ENCODE assay signal across 1 cellular context in the genomic region with DNA sequence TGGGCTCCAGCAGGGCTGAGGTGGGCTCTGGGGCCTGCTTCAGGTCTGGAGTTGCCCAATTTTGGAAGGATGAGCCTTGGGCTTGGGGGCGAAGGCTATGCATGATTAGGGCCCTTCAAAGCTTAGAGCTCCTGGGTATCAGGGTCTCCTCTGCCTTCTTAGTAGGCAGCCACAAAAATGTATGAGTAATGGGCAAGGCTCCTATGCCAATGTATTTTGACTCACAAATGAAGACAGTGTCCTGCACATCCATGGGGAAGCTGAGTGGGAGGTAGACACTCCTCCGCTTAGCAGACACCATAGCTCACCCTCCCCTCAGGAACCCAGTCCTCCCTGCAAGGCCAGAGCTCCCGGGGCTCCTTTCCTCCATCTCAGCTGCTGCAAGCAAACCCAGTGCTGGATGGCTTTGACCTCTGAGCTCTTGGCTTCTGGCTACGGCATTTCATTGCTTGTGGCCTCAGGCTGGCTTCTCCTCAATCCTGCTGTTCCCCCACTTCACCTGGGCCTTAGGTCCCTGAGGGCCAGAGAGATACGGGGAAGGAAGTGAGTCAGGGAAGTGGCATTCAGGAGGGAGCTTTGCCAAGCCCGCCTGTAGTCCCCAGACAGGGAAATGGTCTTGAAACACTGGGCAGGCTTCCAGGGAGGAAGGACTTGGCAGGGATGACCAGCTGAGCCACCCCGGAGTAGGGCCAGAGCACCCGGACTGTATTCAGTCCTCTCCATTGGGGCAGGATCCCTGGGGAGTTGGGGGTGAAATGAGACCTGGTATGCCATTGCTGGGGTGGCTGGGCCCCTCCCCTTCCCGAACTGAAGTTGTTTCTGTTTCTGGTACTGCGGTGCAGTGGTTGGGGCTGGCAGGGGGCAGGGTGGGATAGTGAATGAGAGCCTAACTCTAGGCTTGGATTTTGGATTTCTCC.
TF ChIP-seq lines count a peak whose summit lies in the region.

No MANE protein-coding gene starts in this region.

TF ChIP-seq in HepG2, 621 proteins besides CTCF, POLR2A, EP300 and RAD21 (continued from another document and continues in another):
- TF ChIP-seq, protein P1, sequence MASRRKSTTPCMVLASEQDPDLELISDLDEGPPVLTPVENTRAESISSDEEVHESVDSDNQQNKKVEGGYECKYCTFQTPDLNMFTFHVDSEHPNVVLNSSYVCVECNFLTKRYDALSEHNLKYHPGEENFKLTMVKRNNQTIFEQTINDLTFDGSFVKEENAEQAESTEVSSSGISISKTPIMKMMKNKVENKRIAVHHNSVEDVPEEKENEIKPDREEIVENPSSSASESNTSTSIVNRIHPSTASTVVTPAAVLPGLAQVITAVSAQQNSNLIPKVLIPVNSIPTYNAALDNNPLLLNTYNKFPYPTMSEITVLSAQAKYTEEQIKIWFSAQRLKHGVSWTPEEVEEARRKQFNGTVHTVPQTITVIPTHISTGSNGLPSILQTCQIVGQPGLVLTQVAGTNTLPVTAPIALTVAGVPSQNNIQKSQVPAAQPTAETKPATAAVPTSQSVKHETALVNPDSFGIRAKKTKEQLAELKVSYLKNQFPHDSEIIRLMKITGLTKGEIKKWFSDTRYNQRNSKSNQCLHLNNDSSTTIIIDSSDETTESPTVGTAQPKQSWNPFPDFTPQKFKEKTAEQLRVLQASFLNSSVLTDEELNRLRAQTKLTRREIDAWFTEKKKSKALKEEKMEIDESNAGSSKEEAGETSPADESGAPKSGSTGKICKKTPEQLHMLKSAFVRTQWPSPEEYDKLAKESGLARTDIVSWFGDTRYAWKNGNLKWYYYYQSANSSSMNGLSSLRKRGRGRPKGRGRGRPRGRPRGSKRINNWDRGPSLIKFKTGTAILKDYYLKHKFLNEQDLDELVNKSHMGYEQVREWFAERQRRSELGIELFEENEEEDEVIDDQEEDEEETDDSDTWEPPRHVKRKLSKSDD (CRISPR knock-in tag; IDR thresholded peaks at IDR 0.05; ENCODE audit: low read depth), result no peak
- TF ChIP-seq, protein P2, sequence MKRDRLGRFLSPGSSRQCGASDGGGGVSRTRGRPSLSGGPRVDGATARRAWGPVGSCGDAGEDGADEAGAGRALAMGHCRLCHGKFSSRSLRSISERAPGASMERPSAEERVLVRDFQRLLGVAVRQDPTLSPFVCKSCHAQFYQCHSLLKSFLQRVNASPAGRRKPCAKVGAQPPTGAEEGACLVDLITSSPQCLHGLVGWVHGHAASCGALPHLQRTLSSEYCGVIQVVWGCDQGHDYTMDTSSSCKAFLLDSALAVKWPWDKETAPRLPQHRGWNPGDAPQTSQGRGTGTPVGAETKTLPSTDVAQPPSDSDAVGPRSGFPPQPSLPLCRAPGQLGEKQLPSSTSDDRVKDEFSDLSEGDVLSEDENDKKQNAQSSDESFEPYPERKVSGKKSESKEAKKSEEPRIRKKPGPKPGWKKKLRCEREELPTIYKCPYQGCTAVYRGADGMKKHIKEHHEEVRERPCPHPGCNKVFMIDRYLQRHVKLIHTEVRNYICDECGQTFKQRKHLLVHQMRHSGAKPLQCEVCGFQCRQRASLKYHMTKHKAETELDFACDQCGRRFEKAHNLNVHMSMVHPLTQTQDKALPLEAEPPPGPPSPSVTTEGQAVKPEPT (CRISPR knock-in tag; IDR thresholded peaks at IDR 0.05; ENCODE audit: low read depth), result 0 out of 2 replicates have a peak, but pooled peaks have one; percentile 43
- TF ChIP-seq MIER2 (CRISPR knock-in tag; IDR thresholded peaks at IDR 0.05), result 0 out of 2 replicates have a peak, but pooled peaks have one; percentile 41
- TF ChIP-seq ZMYM2 (CRISPR knock-in tag; IDR thresholded peaks at IDR 0.05), result peak; percentile 59; the same call in 1 of the 2 replicates
- 0 out of 2 replicates have a peak, but pooled peaks have one; percentile 43 for TF ChIP-seq GATAD1 (CRISPR knock-in tag; IDR thresholded peaks at IDR 0.05)
- peak; percentile 55; the same call in 1 of the 2 replicates for TF ChIP-seq ZNF788 (CRISPR knock-in tag; IDR thresholded peaks at IDR 0.05; ENCODE audit: borderline replicate concordance)
- peak in 1 of 2 experiments; percentile 12; a peak in 1 of 4 replicates for TF ChIP-seq NR2F1 (CRISPR knock-in tag; IDR thresholded peaks at IDR 0.05)
- TF ChIP-seq, protein P3, sequence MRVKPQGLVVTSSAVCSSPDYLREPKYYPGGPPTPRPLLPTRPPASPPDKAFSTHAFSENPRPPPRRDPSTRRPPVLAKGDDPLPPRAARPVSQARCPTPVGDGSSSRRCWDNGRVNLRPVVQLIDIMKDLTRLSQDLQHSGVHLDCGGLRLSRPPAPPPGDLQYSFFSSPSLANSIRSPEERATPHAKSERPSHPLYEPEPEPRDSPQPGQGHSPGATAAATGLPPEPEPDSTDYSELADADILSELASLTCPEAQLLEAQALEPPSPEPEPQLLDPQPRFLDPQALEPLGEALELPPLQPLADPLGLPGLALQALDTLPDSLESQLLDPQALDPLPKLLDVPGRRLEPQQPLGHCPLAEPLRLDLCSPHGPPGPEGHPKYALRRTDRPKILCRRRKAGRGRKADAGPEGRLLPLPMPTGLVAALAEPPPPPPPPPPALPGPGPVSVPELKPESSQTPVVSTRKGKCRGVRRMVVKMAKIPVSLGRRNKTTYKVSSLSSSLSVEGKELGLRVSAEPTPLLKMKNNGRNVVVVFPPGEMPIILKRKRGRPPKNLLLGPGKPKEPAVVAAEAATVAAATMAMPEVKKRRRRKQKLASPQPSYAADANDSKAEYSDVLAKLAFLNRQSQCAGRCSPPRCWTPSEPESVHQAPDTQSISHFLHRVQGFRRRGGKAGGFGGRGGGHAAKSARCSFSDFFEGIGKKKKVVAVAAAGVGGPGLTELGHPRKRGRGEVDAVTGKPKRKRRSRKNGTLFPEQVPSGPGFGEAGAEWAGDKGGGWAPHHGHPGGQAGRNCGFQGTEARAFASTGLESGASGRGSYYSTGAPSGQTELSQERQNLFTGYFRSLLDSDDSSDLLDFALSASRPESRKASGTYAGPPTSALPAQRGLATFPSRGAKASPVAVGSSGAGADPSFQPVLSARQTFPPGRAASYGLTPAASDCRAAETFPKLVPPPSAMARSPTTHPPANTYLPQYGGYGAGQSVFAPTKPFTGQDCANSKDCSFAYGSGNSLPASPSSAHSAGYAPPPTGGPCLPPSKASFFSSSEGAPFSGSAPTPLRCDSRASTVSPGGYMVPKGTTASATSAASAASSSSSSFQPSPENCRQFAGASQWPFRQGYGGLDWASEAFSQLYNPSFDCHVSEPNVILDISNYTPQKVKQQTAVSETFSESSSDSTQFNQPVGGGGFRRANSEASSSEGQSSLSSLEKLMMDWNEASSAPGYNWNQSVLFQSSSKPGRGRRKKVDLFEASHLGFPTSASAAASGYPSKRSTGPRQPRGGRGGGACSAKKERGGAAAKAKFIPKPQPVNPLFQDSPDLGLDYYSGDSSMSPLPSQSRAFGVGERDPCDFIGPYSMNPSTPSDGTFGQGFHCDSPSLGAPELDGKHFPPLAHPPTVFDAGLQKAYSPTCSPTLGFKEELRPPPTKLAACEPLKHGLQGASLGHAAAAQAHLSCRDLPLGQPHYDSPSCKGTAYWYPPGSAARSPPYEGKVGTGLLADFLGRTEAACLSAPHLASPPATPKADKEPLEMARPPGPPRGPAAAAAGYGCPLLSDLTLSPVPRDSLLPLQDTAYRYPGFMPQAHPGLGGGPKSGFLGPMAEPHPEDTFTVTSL (CRISPR knock-in tag; IDR thresholded peaks at IDR 0.05; ENCODE audit: borderline replicate concordance), result no peak
- TF ChIP-seq HNF4A (CRISPR knock-in tag; IDR thresholded peaks at IDR 0.05), result peak; percentile 53
- no peak for TF ChIP-seq CEBPG (CRISPR knock-in tag; IDR thresholded peaks at IDR 0.05)
- no peak for TF ChIP-seq SMAD1 (CRISPR knock-in tag; IDR thresholded peaks at IDR 0.05; ENCODE audit: borderline replicate concordance, low read depth)
- no peak for TF ChIP-seq TBL1XR1 (IDR thresholded peaks at IDR 0.05; ENCODE audit: borderline replicate concordance, low read length, partially characterized antibody)
- no peak for TF ChIP-seq YEATS2 (CRISPR knock-in tag; IDR thresholded peaks at IDR 0.05; ENCODE audit: borderline replicate concordance)
- TF ChIP-seq, protein P4, sequence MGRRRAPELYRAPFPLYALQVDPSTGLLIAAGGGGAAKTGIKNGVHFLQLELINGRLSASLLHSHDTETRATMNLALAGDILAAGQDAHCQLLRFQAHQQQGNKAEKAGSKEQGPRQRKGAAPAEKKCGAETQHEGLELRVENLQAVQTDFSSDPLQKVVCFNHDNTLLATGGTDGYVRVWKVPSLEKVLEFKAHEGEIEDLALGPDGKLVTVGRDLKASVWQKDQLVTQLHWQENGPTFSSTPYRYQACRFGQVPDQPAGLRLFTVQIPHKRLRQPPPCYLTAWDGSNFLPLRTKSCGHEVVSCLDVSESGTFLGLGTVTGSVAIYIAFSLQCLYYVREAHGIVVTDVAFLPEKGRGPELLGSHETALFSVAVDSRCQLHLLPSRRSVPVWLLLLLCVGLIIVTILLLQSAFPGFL (CRISPR knock-in tag; IDR thresholded peaks at IDR 0.05), result no peak
- TF ChIP-seq ZNF224 (CRISPR knock-in tag; IDR thresholded peaks at IDR 0.05), result no peak
- 0 out of 2 replicates have a peak, but pooled peaks have one; percentile 23 for TF ChIP-seq CBFB (CRISPR knock-in tag; IDR thresholded peaks at IDR 0.05)
- no peak for TF ChIP-seq MAZ (IDR thresholded peaks at IDR 0.05; ENCODE audit: borderline replicate concordance, low read depth, low read length)
- TF ChIP-seq MAZ (CRISPR knock-in tag; IDR thresholded peaks at IDR 0.05; ENCODE audit: low read depth), result peak; percentile 54; the same call in 1 of the 2 replicates
- no peak for TF ChIP-seq ZNF768 (CRISPR knock-in tag; IDR thresholded peaks at IDR 0.05)
- 0 out of 2 replicates have a peak, but pooled peaks have one; percentile 16 for TF ChIP-seq KAT8 (CRISPR knock-in tag; IDR thresholded peaks at IDR 0.05)
- no peak for TF ChIP-seq SOX6 (IDR thresholded peaks at IDR 0.05)
- TF ChIP-seq SOX6 (CRISPR knock-in tag; IDR thresholded peaks at IDR 0.05), result 0 out of 2 replicates have a peak, but pooled peaks have one; percentile 6
- 0 out of 2 replicates have a peak, but pooled peaks have one; percentile 41 for TF ChIP-seq ZNF724P (CRISPR knock-in tag; IDR thresholded peaks at IDR 0.05; ENCODE audit: borderline replicate concordance)
- 0 out of 2 replicates have a peak, but pooled peaks have one; percentile 19 for TF ChIP-seq KDM2A (CRISPR knock-in tag; IDR thresholded peaks at IDR 0.05; ENCODE audit: borderline replicate concordance, low read depth)
- TF ChIP-seq, protein P5, sequence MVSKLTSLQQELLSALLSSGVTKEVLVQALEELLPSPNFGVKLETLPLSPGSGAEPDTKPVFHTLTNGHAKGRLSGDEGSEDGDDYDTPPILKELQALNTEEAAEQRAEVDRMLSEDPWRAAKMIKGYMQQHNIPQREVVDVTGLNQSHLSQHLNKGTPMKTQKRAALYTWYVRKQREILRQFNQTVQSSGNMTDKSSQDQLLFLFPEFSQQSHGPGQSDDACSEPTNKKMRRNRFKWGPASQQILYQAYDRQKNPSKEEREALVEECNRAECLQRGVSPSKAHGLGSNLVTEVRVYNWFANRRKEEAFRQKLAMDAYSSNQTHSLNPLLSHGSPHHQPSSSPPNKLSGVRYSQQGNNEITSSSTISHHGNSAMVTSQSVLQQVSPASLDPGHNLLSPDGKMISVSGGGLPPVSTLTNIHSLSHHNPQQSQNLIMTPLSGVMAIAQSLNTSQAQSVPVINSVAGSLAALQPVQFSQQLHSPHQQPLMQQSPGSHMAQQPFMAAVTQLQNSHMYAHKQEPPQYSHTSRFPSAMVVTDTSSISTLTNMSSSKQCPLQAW (CRISPR knock-in tag; IDR thresholded peaks at IDR 0.05), result no peak
- TF ChIP-seq, protein P6, sequence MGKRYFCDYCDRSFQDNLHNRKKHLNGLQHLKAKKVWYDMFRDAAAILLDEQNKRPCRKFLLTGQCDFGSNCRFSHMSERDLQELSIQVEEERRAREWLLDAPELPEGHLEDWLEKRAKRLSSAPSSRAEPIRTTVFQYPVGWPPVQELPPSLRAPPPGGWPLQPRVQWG (CRISPR knock-in tag; IDR thresholded peaks at IDR 0.05; ENCODE audit: borderline replicate concordance, low read depth), result no peak
- no peak for TF ChIP-seq NFE2L1 (CRISPR knock-in tag; IDR thresholded peaks at IDR 0.05; ENCODE audit: borderline replicate concordance)
- no peak for TF ChIP-seq ZNF607 (CRISPR knock-in tag; IDR thresholded peaks at IDR 0.05; ENCODE audit: borderline replicate concordance)
- TF ChIP-seq PCBP2 (optimal IDR thresholded peaks at IDR 0.05; ENCODE audit: low read depth, low read length, poor library complexity, severe bottlenecking), result no peak
- peak; percentile 95 for TF ChIP-seq FOSL2 (CRISPR knock-in tag; IDR thresholded peaks at IDR 0.05)
- TF ChIP-seq RNF2 (conservative IDR thresholded peaks at IDR 0.05; ENCODE audit: low read depth), result no peak
- peak; percentile 30; the same call in 1 of the 2 replicates for TF ChIP-seq ZNF292 (CRISPR knock-in tag; IDR thresholded peaks at IDR 0.05; ENCODE audit: borderline replicate concordance, low read depth)
- TF ChIP-seq, protein P7, sequence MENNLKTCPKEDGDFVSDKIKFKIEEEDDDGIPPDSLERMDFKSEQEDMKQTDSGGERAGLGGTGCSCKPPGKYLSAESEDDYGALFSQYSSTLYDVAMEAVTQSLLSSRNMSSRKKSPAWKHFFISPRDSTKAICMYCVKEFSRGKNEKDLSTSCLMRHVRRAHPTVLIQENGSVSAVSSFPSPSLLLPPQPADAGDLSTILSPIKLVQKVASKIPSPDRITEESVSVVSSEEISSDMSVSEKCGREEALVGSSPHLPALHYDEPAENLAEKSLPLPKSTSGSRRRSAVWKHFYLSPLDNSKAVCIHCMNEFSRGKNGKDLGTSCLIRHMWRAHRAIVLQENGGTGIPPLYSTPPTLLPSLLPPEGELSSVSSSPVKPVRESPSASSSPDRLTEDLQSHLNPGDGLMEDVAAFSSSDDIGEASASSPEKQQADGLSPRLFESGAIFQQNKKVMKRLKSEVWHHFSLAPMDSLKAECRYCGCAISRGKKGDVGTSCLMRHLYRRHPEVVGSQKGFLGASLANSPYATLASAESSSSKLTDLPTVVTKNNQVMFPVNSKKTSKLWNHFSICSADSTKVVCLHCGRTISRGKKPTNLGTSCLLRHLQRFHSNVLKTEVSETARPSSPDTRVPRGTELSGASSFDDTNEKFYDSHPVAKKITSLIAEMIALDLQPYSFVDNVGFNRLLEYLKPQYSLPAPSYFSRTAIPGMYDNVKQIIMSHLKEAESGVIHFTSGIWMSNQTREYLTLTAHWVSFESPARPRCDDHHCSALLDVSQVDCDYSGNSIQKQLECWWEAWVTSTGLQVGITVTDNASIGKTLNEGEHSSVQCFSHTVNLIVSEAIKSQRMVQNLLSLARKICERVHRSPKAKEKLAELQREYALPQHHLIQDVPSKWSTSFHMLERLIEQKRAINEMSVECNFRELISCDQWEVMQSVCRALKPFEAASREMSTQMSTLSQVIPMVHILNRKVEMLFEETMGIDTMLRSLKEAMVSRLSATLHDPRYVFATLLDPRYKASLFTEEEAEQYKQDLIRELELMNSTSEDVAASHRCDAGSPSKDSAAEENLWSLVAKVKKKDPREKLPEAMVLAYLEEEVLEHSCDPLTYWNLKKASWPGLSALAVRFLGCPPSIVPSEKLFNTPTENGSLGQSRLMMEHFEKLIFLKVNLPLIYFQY (CRISPR knock-in tag; IDR thresholded peaks at IDR 0.05; ENCODE audit: borderline replicate concordance), result 0 out of 2 replicates have a peak, but pooled peaks have one; percentile 51
- peak; percentile 93 for TF ChIP-seq ZNF263 (CRISPR knock-in tag; IDR thresholded peaks at IDR 0.05)
- TF ChIP-seq JUN (CRISPR knock-in tag; IDR thresholded peaks at IDR 0.05), result no peak
- peak; percentile 62; the same call in 1 of the 2 replicates for TF ChIP-seq ZNF605 (CRISPR knock-in tag; IDR thresholded peaks at IDR 0.05)
- 0 out of 2 replicates have a peak, but pooled peaks have one; percentile 21 for TF ChIP-seq NFKBIZ (CRISPR knock-in tag; IDR thresholded peaks at IDR 0.05)
- no peak for TF ChIP-seq ELF1 (CRISPR knock-in tag; IDR thresholded peaks at IDR 0.05)
- TF ChIP-seq ZBTB21 (CRISPR knock-in tag; IDR thresholded peaks at IDR 0.05), result no peak
